Comparison of ENCODE assay signal across 14 cellular contexts in the genomic region with DNA sequence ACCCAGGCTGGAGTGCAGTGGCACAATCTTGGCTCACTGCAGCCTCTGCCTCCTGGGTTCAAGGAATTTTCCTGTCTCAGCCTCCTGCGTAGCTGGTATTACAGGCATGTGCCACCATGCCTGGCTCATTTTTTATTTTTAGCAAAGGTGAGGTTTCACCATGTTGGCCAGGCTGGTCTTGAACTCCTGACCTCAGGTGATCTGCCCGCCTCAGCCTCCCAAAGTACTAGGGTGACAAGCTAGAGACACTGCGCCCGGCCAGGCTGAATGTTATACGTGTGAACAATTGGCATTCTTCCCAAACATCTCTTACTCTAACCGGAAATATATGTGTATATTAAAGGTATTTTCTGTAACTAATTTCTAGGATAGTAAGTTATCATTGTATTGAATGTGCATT.
"Had no signal": no experiment of that assay in that cellular context is flagged by ENCODE, and none has a peak within 500 bp of the region (broad histone marks: within the 10 kb centered on the region; RNA-seq: fewer than 3 reads in every experiment).

No MANE protein-coding gene starts in this region.

- H3K27me3 ChIP-seq: brain microvascular endothelial cell, hepatocyte, left lung, tibial nerve had no signal

- H3K4me3 ChIP-seq: hepatocyte, left lung, tibial nerve had no signal

- H3K27ac ChIP-seq: brain microvascular endothelial cell, hepatocyte had no signal

- DNase-seq: activated CD4-positive, alpha-beta T cell treated with anti-CD3 and anti-CD28 coated beads, Interleukin-2, amount 10 ng/mL, durations not matched to agents 7 days and 5 days; activated naive CD4-positive, alpha-beta T cell treated with Interleukin-2 at 50 U/mL for 16 hours; anterior cingulate cortex; brain microvascular endothelial cell; cortex of kidney; effector CD8-positive, alpha-beta T cell; islet precursor cell; left lung; midbrain; stimulated activated CD4-positive, alpha-beta T cell treated with anti-CD3 and anti-CD28 coated beads, Interleukin-4, amount 100 ng/mL, for 1 hour; stimulated activated naive B cell treated with anti-CD40 and anti-IgM and Interleukin-4, amounts not matched to agents 10 μg/mL and 1 μg/mL and 100 μg/mL, for 72 hours; T-helper 2 cell had no signal

- ATAC-seq: left lung; stimulated activated naive B cell treated with anti-CD40 and anti-IgM and Interleukin-4, amounts not matched to agents 10 μg/mL and 1 μg/mL and 100 μg/mL, for 72 hours had no signal

- H3K36me3 ChIP-seq: brain microvascular endothelial cell, left lung had no signal

- H3K9me3 ChIP-seq: left lung had no signal
